Comparison of ENCODE assay signal across 8 cellular contexts in the genomic region with DNA sequence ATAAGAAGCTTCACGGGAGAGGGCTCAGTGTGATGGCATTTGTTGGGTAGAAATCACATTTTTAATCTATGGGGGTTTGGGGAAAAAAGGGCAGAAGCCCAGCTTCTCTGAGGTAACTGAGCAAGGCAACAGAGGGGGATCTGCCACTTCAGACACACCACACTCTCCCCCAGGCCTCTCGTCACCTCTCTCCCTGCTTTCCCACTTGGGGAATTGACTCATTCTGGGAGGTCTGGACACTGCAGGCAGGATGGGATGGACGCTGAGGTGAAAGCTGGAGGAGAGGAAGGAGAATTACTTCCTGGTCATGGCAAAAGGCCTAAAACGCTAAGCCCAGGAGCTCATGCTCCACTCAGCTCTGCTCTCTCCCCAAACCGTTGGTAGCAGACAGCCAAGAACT. TPM values are rescaled to one million over a fixed set of nuclear protein-coding genes. Genes with fewer than 3 reads are reported as not detected.
DNase-seq lines count a peak whose midpoint lies in the region; TF ChIP-seq lines count a peak whose summit lies in the region.

No MANE protein-coding gene starts in this region.

- intact Hi-C loops in testis (cut with DNase I; ENCODE audit: low total_unique reads), result no loop called here

- no peaks in the 10 kb centered on the region for H3K36me3 Mint-ChIP-seq in activated T-cell treated with anti-CD3 and anti-CD28 coated beads, Interleukin-2, amount 50 U/mL, for 24 hours (ENCODE audit: low read depth)

- no peak for DNase-seq in activated T-cell treated with anti-CD3 and anti-CD28 coated beads, Interleukin-2, amount 50 U/mL, for 24 hours
- DNase-seq in activated T-cell treated with anti-CD3 and anti-CD28 coated beads for 4 hours (no peak), testis (no peak), NCI-H446 treated with DMSO at 0.1 percent for 48 hours (lab: John Stamatoyannopoulos, UW) (no peak), SIG-M5 (lab: John Stamatoyannopoulos, UW) (no peak)
- no peak for DNase-seq in stimulated activated CD4-positive, alpha-beta T cell treated with anti-CD3 and anti-CD28 coated beads, Interleukin-4, amount 100 ng/mL, for 4 hours

- H3K27me3 ChIP-seq in layer of hippocampus (ENCODE audit: control insufficient read depth, insufficient read depth, low read length), result no peaks in the 10 kb centered on the region
- no peaks in the 10 kb centered on the region for H3K27me3 ChIP-seq in testis

- peak overlapping the region; percentile 81 for H3K27ac Mint-ChIP-seq in activated T-cell treated with anti-CD3 and anti-CD28 coated beads, Interleukin-2, amount 50 U/mL, for 24 hours

- no peaks in the 10 kb centered on the region for H3K36me3 ChIP-seq in testis (ENCODE audit: low read depth, missing control alignments)

- no peaks in the 10 kb centered on the region for H3K9me3 Mint-ChIP-seq in activated T-cell treated with anti-CD3 and anti-CD28 coated beads, Interleukin-2, amount 50 U/mL, for 24 hours

- no peak for TF ChIP-seq POLR2A in testis (IDR thresholded peaks at IDR 0.05)

- no peaks in the 10 kb centered on the region for H3K27me3 Mint-ChIP-seq in activated T-cell treated with anti-CD3 and anti-CD28 coated beads, Interleukin-2, amount 50 U/mL, for 24 hours

- no peak overlapping the region for H3K4me3 ChIP-seq in testis

- H3K4me3 Mint-ChIP-seq in activated T-cell treated with anti-CD3 and anti-CD28 coated beads, Interleukin-2, amount 50 U/mL, for 24 hours, result peak overlapping the region; percentile 37

- 68 to 72% methylated on average over 5 of the region's 5 CpGs for WGBS in testis, 2 donors

- no peaks in the 10 kb centered on the region for H3K9me3 ChIP-seq in testis

- H3K27ac ChIP-seq in angular gyrus (ENCODE audit: low read depth, low read length), result peak overlapping the region; percentile 49
- H3K27ac ChIP-seq in layer of hippocampus (ENCODE audit: low read depth, low read length), result peak overlapping the region; percentile 64
- H3K27ac ChIP-seq in testis, result peak overlapping the region; percentile 8 to 74

- TF ChIP-seq CTCF in testis (IDR thresholded peaks at IDR 0.05), result no peak

- peaks cover 21% of the 10 kb centered on the region for H3K4me1 ChIP-seq in testis

- H3K4me1 Mint-ChIP-seq in activated T-cell treated with anti-CD3 and anti-CD28 coated beads, Interleukin-2, amount 50 U/mL, for 24 hours (ENCODE audit: low read depth), result peaks cover 39% of the 10 kb centered on the region

RNA-seq across cellular contexts. Expression of a gene that starts 33.2 kb away (rescaled TPM):
- 10 to 100 TPM; 40.0 to 47.6 TPM for total RNA-seq in testis
- 9.3 TPM for polyA plus RNA-seq in testis (ENCODE audit: insufficient read depth, low read depth, low replicate concordance)
